1 cellular context compared by ENCODE assay signal in genomic region chr1:116514708-116515525, GRCh38.
A peak's percentile ranks its signal among the peaks of the same experiment; 100 is the strongest.
TF ChIP-seq lines count a peak whose summit lies in the region.

No MANE protein-coding gene starts in this region.

TF ChIP-seq in GM12878, 131 proteins besides CTCF, POLR2A, EP300 and RAD21 (continued from another document):
- TF ChIP-seq, protein P1, sequence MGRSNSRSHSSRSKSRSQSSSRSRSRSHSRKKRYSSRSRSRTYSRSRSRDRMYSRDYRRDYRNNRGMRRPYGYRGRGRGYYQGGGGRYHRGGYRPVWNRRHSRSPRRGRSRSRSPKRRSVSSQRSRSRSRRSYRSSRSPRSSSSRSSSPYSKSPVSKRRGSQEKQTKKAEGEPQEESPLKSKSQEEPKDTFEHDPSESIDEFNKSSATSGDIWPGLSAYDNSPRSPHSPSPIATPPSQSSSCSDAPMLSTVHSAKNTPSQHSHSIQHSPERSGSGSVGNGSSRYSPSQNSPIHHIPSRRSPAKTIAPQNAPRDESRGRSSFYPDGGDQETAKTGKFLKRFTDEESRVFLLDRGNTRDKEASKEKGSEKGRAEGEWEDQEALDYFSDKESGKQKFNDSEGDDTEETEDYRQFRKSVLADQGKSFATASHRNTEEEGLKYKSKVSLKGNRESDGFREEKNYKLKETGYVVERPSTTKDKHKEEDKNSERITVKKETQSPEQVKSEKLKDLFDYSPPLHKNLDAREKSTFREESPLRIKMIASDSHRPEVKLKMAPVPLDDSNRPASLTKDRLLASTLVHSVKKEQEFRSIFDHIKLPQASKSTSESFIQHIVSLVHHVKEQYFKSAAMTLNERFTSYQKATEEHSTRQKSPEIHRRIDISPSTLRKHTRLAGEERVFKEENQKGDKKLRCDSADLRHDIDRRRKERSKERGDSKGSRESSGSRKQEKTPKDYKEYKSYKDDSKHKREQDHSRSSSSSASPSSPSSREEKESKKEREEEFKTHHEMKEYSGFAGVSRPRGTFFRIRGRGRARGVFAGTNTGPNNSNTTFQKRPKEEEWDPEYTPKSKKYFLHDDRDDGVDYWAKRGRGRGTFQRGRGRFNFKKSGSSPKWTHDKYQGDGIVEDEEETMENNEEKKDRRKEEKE (IDR thresholded peaks at IDR 0.05): no peak
- TF ChIP-seq FOXM1 (IDR thresholded peaks at IDR 0.05; ENCODE audit: low read depth, low read length): peak; percentile 64
- TF ChIP-seq IKZF1 (conservative IDR thresholded peaks at IDR 0.05): peak; percentile 95
- peak in 1 of 2 experiments; percentile 96; a peak in 2 of 4 replicates for TF ChIP-seq ETV6 (conservative IDR thresholded peaks at IDR 0.05 in 1 of 2, IDR thresholded peaks at IDR 0.05 in 1 of 2; ENCODE audit: borderline replicate concordance in 1 of 2, low read depth in 1 of 2)
- TF ChIP-seq ESRRA (IDR thresholded peaks at IDR 0.05; ENCODE audit: low read length): no peak
- no peak for TF ChIP-seq PAX8 (IDR thresholded peaks at IDR 0.05)
